ENCODE assay signal across 8 cellular contexts in the genomic region with DNA sequence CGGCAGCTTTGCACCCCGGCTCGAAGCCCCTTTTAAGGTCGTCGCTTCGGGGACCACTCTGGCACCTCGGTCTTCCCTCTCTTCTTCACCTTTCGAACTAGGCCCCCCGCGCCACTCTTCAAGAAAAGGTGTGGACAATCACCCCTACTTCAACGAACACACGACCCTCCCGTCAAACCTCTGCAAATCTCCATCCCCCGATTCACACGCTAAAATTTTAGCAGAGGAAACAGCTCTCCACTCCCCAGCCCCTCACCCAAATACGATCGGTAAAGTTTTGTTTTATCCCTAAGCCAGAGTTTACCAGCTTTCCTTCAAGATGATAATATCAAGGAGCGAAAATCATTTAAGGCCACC.
A peak's percentile ranks its signal among the peaks of the same experiment; 100 is the strongest.
DNase-seq lines count a peak whose midpoint lies in the region; TF ChIP-seq lines count a peak whose summit lies in the region.

No MANE protein-coding gene starts in this region.

- peaks cover 76% of the 10 kb centered on the region for H3K4me1 Mint-ChIP-seq in nephron progenitor cell

- H3K4me1 ChIP-seq in NT2/D1 (ENCODE audit: insufficient read depth, insufficient read length) = peaks cover 3% of the 10 kb centered on the region
- peaks cover 15% of the 10 kb centered on the region for H3K4me1 ChIP-seq in ectodermal cell (ENCODE audit: control insufficient read depth, insufficient read depth, low read length)

- peak overlapping the region; percentile 84 for H3K9ac ChIP-seq in NT2/D1 (ENCODE audit: insufficient read length, low read depth)

- DNase-seq in AG10803 (ENCODE audit: low read depth) (no peak), NT2/D1 (ENCODE audit: low read depth, low spot score) (no peak), nephron progenitor cell (no peak), EL (no peak), NCI-H226 (no peak), KBM-7 (no peak)
- no peak for DNase-seq in activated effector memory CD4-positive, alpha-beta T cell treated with Interleukin-2 at 50 U/mL for 16 hours

- in situ Hi-C loops in KBM-7 (cut with MboI; ENCODE audit: low pct_unique_long_range_greater_than_20kb, low sequenced_read_pairs) = no loop called here

- no peaks in the 10 kb centered on the region for H3K9me3 Mint-ChIP-seq in nephron progenitor cell

- no peaks in the 10 kb centered on the region for H3K27me3 ChIP-seq in NT2/D1 (ENCODE audit: insufficient read depth, insufficient read length)
- peaks cover 23% of the 10 kb centered on the region for H3K27me3 ChIP-seq in ectodermal cell (ENCODE audit: control insufficient read depth, insufficient read depth, low read length, poor library complexity, severe bottlenecking)

- peak overlapping the region; percentile 94 for H3K27ac Mint-ChIP-seq in nephron progenitor cell

- H3K27ac ChIP-seq in ectodermal cell (ENCODE audit: insufficient read depth, low read depth, low read length, poor library complexity, severe bottlenecking) = peak overlapping the region; percentile 64

- TF ChIP-seq CTCF in AG10803 (conservative IDR thresholded peaks at IDR 0.05; ENCODE audit: low read length) (no peak), nephron progenitor cell (IDR thresholded peaks at IDR 0.05) (no peak)

- no peaks in the 10 kb centered on the region for H3K27me3 Mint-ChIP-seq in nephron progenitor cell (ENCODE audit: low read depth, poor library complexity)

- H3K9me3 ChIP-seq in NT2/D1 (ENCODE audit: insufficient read depth, low read length) = no peaks in the 10 kb centered on the region
- H3K9me3 ChIP-seq in ectodermal cell (ENCODE audit: control insufficient read depth, low read length) = no peaks in the 10 kb centered on the region

- H3K4me3 Mint-ChIP-seq in nephron progenitor cell = peak overlapping the region; percentile 88

- WGBS in ectodermal cell, 2 experiments = 0 to 1% methylated on average over 18 of the region's 18 CpGs

- no peaks in the 10 kb centered on the region for H3K36me3 Mint-ChIP-seq in nephron progenitor cell (ENCODE audit: low read depth)

- peak overlapping the region; percentile 56 for H3K4me3 ChIP-seq in AG10803 (ENCODE audit: low read length)
- H3K4me3 ChIP-seq in NT2/D1 (ENCODE audit: insufficient read length, low read depth) = peak overlapping the region; percentile 48
- peak overlapping the region; percentile 41 for H3K4me3 ChIP-seq in ectodermal cell (ENCODE audit: insufficient read depth, low read depth, low read length)

- H3K36me3 ChIP-seq in NT2/D1 (ENCODE audit: insufficient read depth, insufficient read length, low read length) = no peaks in the 10 kb centered on the region
- H3K36me3 ChIP-seq in ectodermal cell (ENCODE audit: control insufficient read depth, insufficient read depth, low read length) = no peaks in the 10 kb centered on the region
